Comparison of ENCODE assay signal across 9 cellular contexts in genomic region chr17:50149425-50150353, GRCh38. TPM values are rescaled to one million over a fixed set of nuclear protein-coding genes. Genes with fewer than 3 reads are reported as not detected.
DNase-seq lines count a peak whose midpoint lies in the region; ATAC-seq and TF ChIP-seq lines count a peak whose summit lies in the region.
"Had no signal": no experiment of that assay in that cellular context is flagged by ENCODE, and none has a peak within 500 bp of the region (broad histone marks: within the 10 kb centered on the region; RNA-seq: fewer than 3 reads in every experiment).

No MANE protein-coding gene starts in this region.

- peak overlapping the region; percentile 93 for H3K27ac Mint-ChIP-seq in activated T-helper 2 cell treated with anti-CD3 and anti-CD28 coated beads, Interferon-gamma antibody, Interleukin-2, Interleukin-4, amounts not matched to agents 10 μg/mL and 5 μg/mL and 100 μg/mL, durations not matched to agents 14 hours and 24 hours and 36 hours

- H2AK5ac ChIP-seq in neuronal stem cell (ENCODE audit: low read depth, low read length) = peak overlapping the region; percentile 95

- no peak overlapping the region for H2BK12ac ChIP-seq in neuronal stem cell (ENCODE audit: low read length)

- no peak overlapping the region for H4K8ac ChIP-seq in neuronal stem cell (ENCODE audit: low read depth, low read length)

- H3K27me3 ChIP-seq in foreskin keratinocyte = no peaks in the 10 kb centered on the region
- no peaks in the 10 kb centered on the region for H3K27me3 ChIP-seq in neuronal stem cell (ENCODE audit: control insufficient read depth in 3 of 3, insufficient read depth in 3 of 3, low read depth in 1 of 3, low read length in 3 of 3)

- H3K4me3 Mint-ChIP-seq in activated T-helper 2 cell treated with anti-CD3 and anti-CD28 coated beads, Interferon-gamma antibody, Interleukin-2, Interleukin-4, amounts not matched to agents 10 μg/mL and 5 μg/mL and 100 μg/mL, durations not matched to agents 14 hours and 24 hours and 36 hours (ENCODE audit: low read depth) = peak overlapping the region; percentile 95

- peak; percentile 36 for TF ChIP-seq CTCF in foreskin keratinocyte (conservative IDR thresholded peaks at IDR 0.05)

- peaks cover 40% of the 10 kb centered on the region for H3K36me3 Mint-ChIP-seq in activated T-helper 2 cell treated with anti-CD3 and anti-CD28 coated beads, Interferon-gamma antibody, Interleukin-2, Interleukin-4, amounts not matched to agents 10 μg/mL and 5 μg/mL and 100 μg/mL, durations not matched to agents 14 hours and 24 hours and 36 hours (ENCODE audit: low read depth)

- H2BK5ac ChIP-seq in neuronal stem cell (ENCODE audit: low read length) = peak overlapping the region; percentile 80

- no peak for ATAC-seq in foreskin keratinocyte
- no peak for ATAC-seq in HG03039 (IDR thresholded peaks at IDR 0.05; ENCODE audit: unreplicated experiment)

- H2AFZ ChIP-seq in neuronal stem cell (ENCODE audit: low read length) = peak overlapping the region; percentile 79

- H3K4me1 Mint-ChIP-seq in activated T-helper 2 cell treated with anti-CD3 and anti-CD28 coated beads, Interferon-gamma antibody, Interleukin-2, Interleukin-4, amounts not matched to agents 10 μg/mL and 5 μg/mL and 100 μg/mL, durations not matched to agents 14 hours and 24 hours and 36 hours (ENCODE audit: low read depth) = peaks cover 38% of the 10 kb centered on the region

- H4K91ac ChIP-seq in neuronal stem cell (ENCODE audit: low read depth, low read length, poor library complexity) = no peak overlapping the region

- peak overlapping the region; percentile 99 for H3K9ac ChIP-seq in neuronal stem cell (ENCODE audit: low read depth, low read length, poor library complexity)

- peak overlapping the region; percentile 97 for H3K4me2 ChIP-seq in neuronal stem cell (ENCODE audit: insufficient read depth, low read length, poor library complexity, severe bottlenecking)

- H3K27ac ChIP-seq in foreskin keratinocyte (peak overlapping the region; percentile 42), neuronal stem cell (replicated peaks; ENCODE audit: low read length) (no peak overlapping the region)

- H2BK120ac ChIP-seq in neuronal stem cell (ENCODE audit: low read depth, low read length) = no peak overlapping the region

- no peaks in the 10 kb centered on the region for H3K9me3 Mint-ChIP-seq in activated T-helper 2 cell treated with anti-CD3 and anti-CD28 coated beads, Interferon-gamma antibody, Interleukin-2, Interleukin-4, amounts not matched to agents 10 μg/mL and 5 μg/mL and 100 μg/mL, durations not matched to agents 14 hours and 24 hours and 36 hours

- peak overlapping the region; percentile 87 for H3K23ac ChIP-seq in neuronal stem cell (ENCODE audit: low read depth, low read length, poor library complexity)

- DNase-seq in NCI-H345 (lab: John Stamatoyannopoulos, UW) (peak; percentile 26), NCI-H345 treated with DMSO at 0.1 percent for 48 hours (lab: John Stamatoyannopoulos, UW; ENCODE audit: unreplicated experiment) (no peak), NCI-H748 treated with DMSO at 0.1 percent for 48 hours (lab: John Stamatoyannopoulos, UW) (peak; percentile 32), foreskin keratinocyte (no peak), neuronal stem cell (ENCODE audit: low spot score) (no peak), ureter (ENCODE audit: low spot score) (no peak)
- no peak for DNase-seq in activated T-helper 2 cell treated with anti-CD3 and anti-CD28 coated beads, Interferon-gamma antibody, Interleukin-2, Interleukin-4, amounts not matched to agents 10 μg/mL and 5 μg/mL and 100 μg/mL, durations not matched to agents 14 hours and 24 hours and 36 hours (ENCODE audit: low spot score)

- H3K4me1 ChIP-seq in foreskin keratinocyte (peaks cover 5% of the 10 kb centered on the region), neuronal stem cell (ENCODE audit: control insufficient read depth in 2 of 2, insufficient read depth in 1 of 2, low read depth in 1 of 2, low read length in 2 of 2) (peaks cover 17 to 27% of the 10 kb centered on the region in 2 donors)

- H3K4ac ChIP-seq in neuronal stem cell (ENCODE audit: low read length) = no peak overlapping the region

- no peaks in the 10 kb centered on the region for H3K9me3 ChIP-seq in neuronal stem cell (replicated peaks in 1 of 2; ENCODE audit: control insufficient read depth in 2 of 2, insufficient read depth in 1 of 2, low read depth in 1 of 2, low read length in 2 of 2)

- H3K27me3 Mint-ChIP-seq in activated T-helper 2 cell treated with anti-CD3 and anti-CD28 coated beads, Interferon-gamma antibody, Interleukin-2, Interleukin-4, amounts not matched to agents 10 μg/mL and 5 μg/mL and 100 μg/mL, durations not matched to agents 14 hours and 24 hours and 36 hours (ENCODE audit: low read depth) = no peaks in the 10 kb centered on the region

- peak overlapping the region; percentile 77 for H3K14ac ChIP-seq in neuronal stem cell (ENCODE audit: low read length)

- peak overlapping the region; percentile 95 for H3K18ac ChIP-seq in neuronal stem cell (ENCODE audit: low read length)

- H3K4me3 ChIP-seq in neuronal stem cell (ENCODE audit: low read length in 2 of 2) = peak overlapping the region; percentile 73 to 92

- peaks cover 19% of the 10 kb centered on the region for H3K79me1 ChIP-seq in neuronal stem cell (ENCODE audit: low read depth, low read length)

- peaks cover 6 to 22% of the 10 kb centered on the region in 2 donors for H3K36me3 ChIP-seq in neuronal stem cell (replicated peaks in 1 of 2; ENCODE audit: control insufficient read depth in 2 of 2, insufficient read depth in 2 of 2, low read length in 2 of 2)

- intact Hi-C loops in activated T-helper 2 cell treated with anti-CD3 and anti-CD28 coated beads, Interferon-gamma antibody, Interleukin-2, Interleukin-4, amounts not matched to agents 10 μg/mL and 5 μg/mL and 100 μg/mL, durations not matched to agents 14 hours and 24 hours and 36 hours (cut with micrococcal nuclease) = loop anchor here (5.0 kb wide), 1 partner anchor 52 kb away; the partner anchor contains the start of gene PDK2

- H2BK15ac ChIP-seq in neuronal stem cell (ENCODE audit: low read length) = peak overlapping the region; percentile 76

- no CpG with 5 or more reads among the region's 123 CpGs for WGBS in neuronal stem cell (ENCODE audit: extremely low coverage in 2 of 2, insufficient read length in 2 of 2, insufficient replicate concordance in 1 of 2), 2 donors

RNA-seq across cellular contexts. Expression of gene PPP1R9B, which starts 0.8 kb away (rescaled TPM):
- total RNA-seq in activated T-helper 2 cell treated with anti-CD3 and anti-CD28 coated beads, Interferon-gamma antibody, Interleukin-2, Interleukin-4, amounts not matched to agents 10 μg/mL and 5 μg/mL and 100 μg/mL, durations not matched to agents 14 hours and 24 hours and 36 hours = 126 and 130 TPM in 2 replicates
- total RNA-seq in foreskin keratinocyte = 32.9 and 36.0 TPM in 2 replicates
- polyA plus RNA-seq in foreskin keratinocyte = 21.2 and 21.5 TPM in 2 replicates
- polyA plus RNA-seq in neuronal stem cell (2013, experiment 1 of 2) = 19.8 TPM
- 19.4 TPM for polyA plus RNA-seq in neuronal stem cell (2013, experiment 2 of 2)
- total RNA-seq in ureter = 38.4 TPM

RNA-seq across cellular contexts. Expression of gene SGCA, which starts 16.1 kb away (rescaled TPM):
- 0.41 and 0.48 TPM in 2 replicates for total RNA-seq in activated T-helper 2 cell treated with anti-CD3 and anti-CD28 coated beads, Interferon-gamma antibody, Interleukin-2, Interleukin-4, amounts not matched to agents 10 μg/mL and 5 μg/mL and 100 μg/mL, durations not matched to agents 14 hours and 24 hours and 36 hours
- not detected in 2 replicates for total RNA-seq in foreskin keratinocyte
- polyA plus RNA-seq in foreskin keratinocyte = not detected in 2 replicates
- 0.57 TPM for polyA plus RNA-seq in neuronal stem cell (2013, experiment 1 of 2)
- 0.35 TPM for polyA plus RNA-seq in neuronal stem cell (2013, experiment 2 of 2)
- 16.9 TPM for total RNA-seq in ureter
- total RNA-seq: pulmonary artery endothelial cell had no signal

RNA-seq across cellular contexts. Expression of gene SAMD14, which starts 19.7 kb away (rescaled TPM):
- 2.0 and 2.4 TPM in 2 replicates for total RNA-seq in activated T-helper 2 cell treated with anti-CD3 and anti-CD28 coated beads, Interferon-gamma antibody, Interleukin-2, Interleukin-4, amounts not matched to agents 10 μg/mL and 5 μg/mL and 100 μg/mL, durations not matched to agents 14 hours and 24 hours and 36 hours
- 0.99 and 2.4 TPM in 2 replicates for total RNA-seq in foreskin keratinocyte
- polyA plus RNA-seq in foreskin keratinocyte = 1.4 and 2.4 TPM in 2 replicates
- 31.6 TPM for polyA plus RNA-seq in neuronal stem cell (2013, experiment 1 of 2)
- polyA plus RNA-seq in neuronal stem cell (2013, experiment 2 of 2) = 33.4 TPM
- 5.5 TPM for total RNA-seq in ureter

RNA-seq across cellular contexts. Expression of gene COL1A1, which starts 51.7 kb away (rescaled TPM):
- total RNA-seq in activated T-helper 2 cell treated with anti-CD3 and anti-CD28 coated beads, Interferon-gamma antibody, Interleukin-2, Interleukin-4, amounts not matched to agents 10 μg/mL and 5 μg/mL and 100 μg/mL, durations not matched to agents 14 hours and 24 hours and 36 hours = 13.9 and 15.5 TPM in 2 replicates
- total RNA-seq in foreskin keratinocyte (3.5 and 4.7 TPM in 2 replicates), ureter (331 TPM)
- 2.2 and 2.7 TPM in 2 replicates for polyA plus RNA-seq in foreskin keratinocyte
- 17.9 TPM for polyA plus RNA-seq in neuronal stem cell (2013, experiment 1 of 2)
- polyA plus RNA-seq in neuronal stem cell (2013, experiment 2 of 2) = 18.4 TPM

RNA-seq across cellular contexts. Expression of gene PDK2, which starts 54.5 kb away (rescaled TPM):
- total RNA-seq in activated T-helper 2 cell treated with anti-CD3 and anti-CD28 coated beads, Interferon-gamma antibody, Interleukin-2, Interleukin-4, amounts not matched to agents 10 μg/mL and 5 μg/mL and 100 μg/mL, durations not matched to agents 14 hours and 24 hours and 36 hours = 11.0 and 12.1 TPM in 2 replicates
- total RNA-seq in foreskin keratinocyte = 7.3 and 7.5 TPM in 2 replicates
- 6.9 and 7.5 TPM in 2 replicates for polyA plus RNA-seq in foreskin keratinocyte
- 40.5 TPM for polyA plus RNA-seq in neuronal stem cell (2013, experiment 1 of 2)
- polyA plus RNA-seq in neuronal stem cell (2013, experiment 2 of 2) = 39.2 TPM
- total RNA-seq in ureter = 25.7 TPM

Comparison
In these comparisons a context has a peak if more than half of its experiments do, and no peak if none do; other contexts are left out.
1. DNase-seq: peak in NCI-H345 (single experiment) and NCI-H748 treated with DMSO at 0.1 percent for 48 hours (single experiment); none in NCI-H345 treated with DMSO at 0.1 percent for 48 hours (single experiment), activated T-helper 2 cell treated with anti-CD3 and anti-CD28 coated beads, Interferon-gamma antibody, Interleukin-2, Interleukin-4, amounts not matched to agents 10 μg/mL and 5 μg/mL and 100 μg/mL, durations not matched to agents 14 hours and 24 hours and 36 hours (single experiment), foreskin keratinocyte (0 of 2), neuronal stem cell (single experiment) and ureter (single experiment).
2. RNA of gene SGCA, which starts 16.1 kb away (total RNA-seq): 16.9 TPM in ureter (single experiment); 0.41 to 0.48 TPM in activated T-helper 2 cell treated with anti-CD3 and anti-CD28 coated beads, Interferon-gamma antibody, Interleukin-2, Interleukin-4, amounts not matched to agents 10 μg/mL and 5 μg/mL and 100 μg/mL, durations not matched to agents 14 hours and 24 hours and 36 hours and not detected in foreskin keratinocyte; every median in the first group is over 10 times any median in the second.